Comparison of ENCODE assay signal across 8 cellular contexts in genomic region chr3:18988619-18989229, GRCh38.
DNase-seq lines count a peak whose midpoint lies in the region; ATAC-seq and TF ChIP-seq lines count a peak whose summit lies in the region.

No MANE protein-coding gene starts in this region.

- POLR2A ChIA-PET in HEK293 (lab: Yijun Ruan, JAX) = no interaction called here
- POLR2A ChIA-PET in MCF 10A (lab: Yijun Ruan, JAX) = interaction anchor here (0.6 to 1.3 kb wide), 4 partner anchors 119 to 429 kb away, joined by 3 to 5 read pairs (median 3); no protein-coding TSS in a partner anchor

- DNase-seq in COLO668 (lab: John Stamatoyannopoulos, UW; ENCODE audit: unreplicated experiment) (peak; percentile 1), NCI-H69 (lab: John Stamatoyannopoulos, UW) (peak; percentile 72), MCF 10A (ENCODE audit: unreplicated experiment) (peak; percentile 63), midbrain (lab: John Stamatoyannopoulos, UW) (peak; percentile 42), glomerular visceral epithelial cell (ENCODE audit: extremely low spot score) (no peak)

- no TSS peak for BruUV-seq in MCF 10A (replicated peaks; lab: Mats Ljungman, UMichigan)

- no peaks in the 10 kb centered on the region for H3K27me3 Mint-ChIP-seq in MCF 10A (ENCODE audit: insufficient read depth, unreplicated experiment)
- no peaks in the 10 kb centered on the region for H3K27me3 Mint-ChIP-seq in stimulated activated memory B cell treated with anti-CD40 and anti-IgM and Interleukin-4, amounts not matched to agents 10 μg/mL and 1 μg/mL and 100 μg/mL, for 72 hours

- TF ChIP-seq CTCF in HEK293 (tag by site-specific recombination; IDR thresholded peaks at IDR 0.05) = 0 out of 2 replicates have a peak, but pooled peaks have one; percentile 22
- TF ChIP-seq CTCF in MCF 10A (IDR thresholded peaks at IDR 0.05; ENCODE audit: unreplicated experiment) = peak; percentile 73

- no peaks in the 10 kb centered on the region for H3K9me3 ChIP-seq in HEK293 (ENCODE audit: control insufficient read depth, insufficient read depth, low read depth, low read length)

- no peaks in the 10 kb centered on the region for H3K36me3 ChIP-seq in HEK293 (ENCODE audit: control insufficient read depth in 2 of 2, insufficient read depth in 1 of 2, low read length in 2 of 2)

- ATAC-seq in stimulated activated memory B cell treated with anti-CD40 and anti-IgM and Interleukin-4, amounts not matched to agents 10 μg/mL and 1 μg/mL and 100 μg/mL, for 72 hours = no peak
- ATAC-seq in GM19395 (IDR thresholded peaks at IDR 0.05; ENCODE audit: unreplicated experiment) = no peak

- peaks cover 6% of the 10 kb centered on the region for H3K4me1 Mint-ChIP-seq in MCF 10A (ENCODE audit: insufficient read depth, unreplicated experiment)
- H3K4me1 Mint-ChIP-seq in stimulated activated memory B cell treated with anti-CD40 and anti-IgM and Interleukin-4, amounts not matched to agents 10 μg/mL and 1 μg/mL and 100 μg/mL, for 72 hours = no peaks in the 10 kb centered on the region

- H3K27ac Mint-ChIP-seq in MCF 10A (ENCODE audit: low read depth, unreplicated experiment) = no peak overlapping the region
- no peak overlapping the region for H3K27ac Mint-ChIP-seq in stimulated activated memory B cell treated with anti-CD40 and anti-IgM and Interleukin-4, amounts not matched to agents 10 μg/mL and 1 μg/mL and 100 μg/mL, for 72 hours

- H3K36me3 Mint-ChIP-seq in MCF 10A (ENCODE audit: insufficient read depth, unreplicated experiment) = no peaks in the 10 kb centered on the region
- H3K36me3 Mint-ChIP-seq in stimulated activated memory B cell treated with anti-CD40 and anti-IgM and Interleukin-4, amounts not matched to agents 10 μg/mL and 1 μg/mL and 100 μg/mL, for 72 hours = no peaks in the 10 kb centered on the region

- H3K9me3 Mint-ChIP-seq in MCF 10A (ENCODE audit: unreplicated experiment) = no peaks in the 10 kb centered on the region
- no peaks in the 10 kb centered on the region for H3K9me3 Mint-ChIP-seq in stimulated activated memory B cell treated with anti-CD40 and anti-IgM and Interleukin-4, amounts not matched to agents 10 μg/mL and 1 μg/mL and 100 μg/mL, for 72 hours

- no peaks in the 10 kb centered on the region for H3K4me1 ChIP-seq in HEK293 (ENCODE audit: control insufficient read depth, insufficient read depth, low read length)

- H3K4me3 Mint-ChIP-seq in MCF 10A (ENCODE audit: unreplicated experiment) = no peak overlapping the region
- no peak overlapping the region for H3K4me3 Mint-ChIP-seq in stimulated activated memory B cell treated with anti-CD40 and anti-IgM and Interleukin-4, amounts not matched to agents 10 μg/mL and 1 μg/mL and 100 μg/mL, for 72 hours

- intact Hi-C loops in MCF 10A (cut with micrococcal nuclease) = loop anchor here (1.0 to 10.0 kb wide), 7 partner anchors 42 to 1096 kb away; partner anchors contain the start of gene SATB1

- H3K4me3 ChIP-seq in HEK293 (ENCODE audit: low read depth, low read length) = no peak overlapping the region

- CTCF ChIA-PET in HEK293 (lab: Yijun Ruan, JAX) (interaction anchor here (0.6 to 3.3 kb wide), 16 partner anchors 9 to 1094 kb away, joined by 3 to 17 read pairs (median 3); no protein-coding TSS in a partner anchor), MCF 10A (lab: Yijun Ruan, JAX) (interaction anchor here (0.6 to 4.5 kb wide), 39 partner anchors 12 to 914 kb away, joined by 3 to 71 read pairs (median 3); no protein-coding TSS in a partner anchor)

- no peak overlapping the region for H3K27ac ChIP-seq in HEK293 (ENCODE audit: extremely low read depth, low read depth, low read length)

TF ChIP-seq in HEK293, 187 proteins besides CTCF, POLR2A, EP300 and RAD21:
- TF ChIP-seq ZNF148 (tag by site-specific recombination; IDR thresholded peaks at IDR 0.05; ENCODE audit: borderline replicate concordance) = no peak
- peak; percentile 63 for TF ChIP-seq ZNF654 (tag by site-specific recombination; IDR thresholded peaks at IDR 0.05; ENCODE audit: low read depth)
